In genomic region chr2:74001781-74002514, GRCh38 we compare ENCODE assay signal across 8 cellular contexts. TPM values are rescaled to one million over a fixed set of nuclear protein-coding genes. Genes with fewer than 3 reads are reported as not detected.
A peak's percentile ranks its signal among the peaks of the same experiment; 100 is the strongest.
DNase-seq lines count a peak whose midpoint lies in the region; ATAC-seq and TF ChIP-seq lines count a peak whose summit lies in the region.

No MANE protein-coding gene starts in this region.

- H3K9ac ChIP-seq in adipocyte (ENCODE audit: low read length), result no peak overlapping the region
- H3K9ac ChIP-seq in mesendoderm (ENCODE audit: low read length), result peak overlapping the region; percentile 41

- H3K4ac ChIP-seq in mesendoderm (ENCODE audit: low read depth, low read length), result no peak overlapping the region

- no peak for TF ChIP-seq CTCF in left ventricle myocardium inferior (IDR thresholded peaks at IDR 0.05; ENCODE audit: borderline replicate concordance)

- peak overlapping the region; percentile 35 for H3K56ac ChIP-seq in mesendoderm (ENCODE audit: low read length)

- H2BK120ac ChIP-seq in mesendoderm (ENCODE audit: low read depth, low read length), result no peak overlapping the region

- no peaks in the 10 kb centered on the region for H3K36me3 ChIP-seq in left ventricle myocardium inferior
- H3K36me3 ChIP-seq in adipocyte (ENCODE audit: control insufficient read depth, insufficient read depth, low read length, severe bottlenecking), result no peaks in the 10 kb centered on the region
- H3K36me3 ChIP-seq in mesendoderm (ENCODE audit: control insufficient read depth, insufficient read depth, low read length), result no peaks in the 10 kb centered on the region

- peak overlapping the region; percentile 74 for H3K4me3 ChIP-seq in left ventricle myocardium inferior
- H3K4me3 ChIP-seq in adipocyte (ENCODE audit: low read length), result peak overlapping the region; percentile 90
- H3K4me3 ChIP-seq in mesendoderm (ENCODE audit: low read length), result no peak overlapping the region

- H3K79me2 ChIP-seq in mesendoderm (ENCODE audit: control insufficient read depth, insufficient read depth, low read length), result peaks cover 34% of the 10 kb centered on the region

- no peak overlapping the region for H2AK5ac ChIP-seq in mesendoderm (ENCODE audit: low read length)

- H3K9me3 ChIP-seq in left ventricle myocardium inferior (replicated peaks), result no peaks in the 10 kb centered on the region
- H3K9me3 ChIP-seq in adipocyte (ENCODE audit: control insufficient read depth, low read length), result no peaks in the 10 kb centered on the region

- peak; percentile 34 for ATAC-seq in HG03097 (IDR thresholded peaks at IDR 0.05; ENCODE audit: low FRiP score, unreplicated experiment)

- WGBS in mesendoderm (ENCODE audit: extremely low coverage, insufficient coverage, low lambda C conversion rate), result no CpG with 5 or more reads among the region's 24 CpGs

- H3K27me3 ChIP-seq in left ventricle myocardium inferior (ENCODE audit: low read depth), result no peaks in the 10 kb centered on the region
- H3K27me3 ChIP-seq in adipocyte (replicated peaks; ENCODE audit: control insufficient read depth, insufficient read depth, low read length), result peaks cover 6% of the 10 kb centered on the region
- H3K27me3 ChIP-seq in mesendoderm (ENCODE audit: insufficient read depth, low read length, poor library complexity), result no peaks in the 10 kb centered on the region

- no peak overlapping the region for H4K8ac ChIP-seq in mesendoderm (ENCODE audit: low read depth, low read length)

- peak overlapping the region; percentile 91 for H3K23ac ChIP-seq in mesendoderm (ENCODE audit: low read length)

- H3K4me1 ChIP-seq in left ventricle myocardium inferior (peaks cover 71% of the 10 kb centered on the region), adipocyte (ENCODE audit: control insufficient read depth, insufficient read depth, low read length) (peaks cover 40% of the 10 kb centered on the region), mesendoderm (ENCODE audit: control insufficient read depth, low read depth, low read length) (peaks cover 18% of the 10 kb centered on the region)

- intact Hi-C loops in left ventricle myocardium inferior (cut with micrococcal nuclease) (no loop called here), cardiac septum (cut with DNase I) (loop anchor here (5.0 kb wide), 1 partner anchor 75 kb away; the partner anchor contains the start of gene DGUOK)

- H3K27ac ChIP-seq in left ventricle myocardium inferior (replicated peaks), result no peak overlapping the region
- H3K27ac ChIP-seq in mesendoderm (ENCODE audit: low read depth, low read length), result no peak overlapping the region

- H3K18ac ChIP-seq in mesendoderm (ENCODE audit: low read length), result no peak overlapping the region

- no peak for DNase-seq in left ventricle myocardium inferior
- no peak for DNase-seq in cardiac septum (ENCODE audit: low spot score)
- DNase-seq in adipocyte (ENCODE audit: low read depth), result no peak
- DNase-seq in mesendoderm, result no peak
- DNase-seq in NCI-H2029 treated with DMSO at 0.1 percent for 48 hours (lab: John Stamatoyannopoulos, UW), result no peak
- DNase-seq in ureter (ENCODE audit: low spot score), result no peak
- DNase-seq in GM19238 (ENCODE audit: insufficient read length, low spot score), result no peak

- no peak overlapping the region for H4K5ac ChIP-seq in mesendoderm (ENCODE audit: low read length)

- no peak overlapping the region for H2BK5ac ChIP-seq in mesendoderm (ENCODE audit: low read length)

- no peak overlapping the region for H2BK15ac ChIP-seq in mesendoderm (replicated peaks; ENCODE audit: low read depth)

- peaks cover 38% of the 10 kb centered on the region for H3K79me1 ChIP-seq in mesendoderm (ENCODE audit: low read length)

- peak overlapping the region; percentile 70 for H3K4me2 ChIP-seq in mesendoderm (ENCODE audit: low read length)

RNA-seq across cellular contexts. Expression of gene TET3, which starts 17.2 kb away (rescaled TPM):
- total RNA-seq in left ventricle myocardium inferior (2.3 TPM), cardiac septum (3.7 TPM), ureter (28.7 TPM)
- polyA plus RNA-seq in mesendoderm (2013, experiment 1 of 2), result 7.5 TPM
- polyA plus RNA-seq in mesendoderm (2013, experiment 2 of 2), result 6.9 TPM
